In genomic region chr14:60266021-60266937, GRCh38 we compare ENCODE assay signal across 9 cellular contexts. TPM values are rescaled to one million over a fixed set of nuclear protein-coding genes. Genes with fewer than 3 reads are reported as not detected.
DNase-seq lines count a peak whose midpoint lies in the region; ATAC-seq, FAIRE-seq and TF ChIP-seq lines count a peak whose summit lies in the region.
"Had no signal": no experiment of that assay in that cellular context is flagged by ENCODE, and none has a peak within 500 bp of the region (broad histone marks: within the 10 kb centered on the region; RNA-seq: fewer than 3 reads in every experiment).

No MANE protein-coding gene starts in this region.

- H3K27me3 ChIP-seq in prostate gland (replicated peaks; ENCODE audit: insufficient read depth): no peaks in the 10 kb centered on the region

- FAIRE-seq in HTR-8/SVneo (lab: Jason Lieb, UNC): peak; percentile 72

- H3K27ac ChIP-seq in prostate gland: no peak overlapping the region

- no peaks in the 10 kb centered on the region for H3K27me3 Mint-ChIP-seq in memory B cell

- peak in 2 of 4 experiments; percentile 18 to 26 for TF ChIP-seq CTCF in prostate gland (IDR thresholded peaks at IDR 0.05)

- WGBS in prostate gland: 66% methylated on average over 1 of the region's 1 CpG

- no peak overlapping the region for H3K27ac Mint-ChIP-seq in memory B cell

- H3K36me3 Mint-ChIP-seq in memory B cell: peaks cover 8% of the 10 kb centered on the region

- H3K9me3 ChIP-seq in prostate gland: no peaks in the 10 kb centered on the region

- no peak overlapping the region for H3K4me3 ChIP-seq in prostate gland

- DNase-seq in DMS53 (lab: John Stamatoyannopoulos, UW) (peak; percentile 59), HTR-8/SVneo (ENCODE audit: insufficient read length, low spot score) (peak; percentile 66), memory B cell (ENCODE audit: low spot score in 2 of 2) (no peak), SK-N-DZ (ENCODE audit: low spot score) (no peak), prostate gland (ENCODE audit: low spot score) (no peak), occipital lobe (lab: John Stamatoyannopoulos, UW) (no peak)
- DNase-seq in activated CD4-positive, alpha-beta T cell treated with anti-CD3 and anti-CD28 coated beads, Interleukin-2, amount 50 U/mL, for 4 hours: peak; percentile 3 to 6
- DNase-seq: activated naive CD4-positive, alpha-beta T cell had no signal

- no peaks in the 10 kb centered on the region for H3K4me1 ChIP-seq in prostate gland (replicated peaks)

- ATAC-seq in memory B cell (ENCODE audit: low read depth) (peak; percentile 71), HG02885 (IDR thresholded peaks at IDR 0.05; ENCODE audit: poor library complexity, unreplicated experiment) (no peak)

- H3K4me1 Mint-ChIP-seq in memory B cell: peaks cover 12% of the 10 kb centered on the region

- intact Hi-C loops in prostate gland (cut with DNase I): no loop called here

- peaks cover 5% of the 10 kb centered on the region for H3K9me3 Mint-ChIP-seq in memory B cell

- TF ChIP-seq POLR2A in prostate gland (IDR thresholded peaks at IDR 0.05): no peak

- no peak overlapping the region for H3K4me3 Mint-ChIP-seq in memory B cell

- H3K36me3 ChIP-seq in prostate gland: no peaks in the 10 kb centered on the region

RNA-seq across cellular contexts. Expression of gene PPM1A, which starts 17.3 kb away (rescaled TPM):
- polyA plus RNA-seq in SK-N-DZ (2014; cell fraction: cytosol; rRNA removed): 13.4 and 13.7 TPM in 2 replicates
- polyA plus RNA-seq in SK-N-DZ (2014; cell fraction: nucleus; rRNA removed): 17.2 and 20.9 TPM in 2 replicates
- total RNA-seq in prostate gland (10 to 100 TPM; 41.4 to 50.6 TPM), occipital lobe (90.0 TPM)

Comparison
In these comparisons a context has a peak if more than half of its experiments do, and no peak if none do; other contexts are left out.
1. DNase-seq: peak in DMS53 (single experiment), HTR-8/SVneo (single experiment) and activated CD4-positive, alpha-beta T cell treated with anti-CD3 and anti-CD28 coated beads, Interleukin-2, amount 50 U/mL, for 4 hours (2 of 2); none in memory B cell (0 of 2), SK-N-DZ (single experiment), prostate gland (single experiment) and occipital lobe (single experiment).